Comparison of ENCODE assay signal across 14 cellular contexts in the genomic region with DNA sequence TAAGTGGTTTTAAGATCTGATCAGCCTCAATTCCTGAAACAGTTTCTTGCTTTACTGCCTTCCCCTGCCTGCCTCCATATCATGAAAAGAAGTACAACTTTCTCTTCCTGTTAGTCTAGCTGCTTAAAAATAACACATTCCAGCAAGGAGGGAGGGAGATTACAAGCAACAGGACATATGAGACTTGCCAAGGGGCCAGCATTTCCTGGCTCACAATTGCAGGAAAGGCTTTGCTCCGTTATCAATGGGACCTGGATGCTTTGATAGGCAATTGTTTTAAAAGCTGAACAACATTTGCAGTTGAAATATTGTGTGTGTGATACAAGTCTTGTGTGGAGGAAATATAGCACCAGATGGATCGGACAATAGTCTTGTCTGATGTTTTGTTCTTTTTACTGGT.
DNase-seq lines count a peak whose midpoint lies in the region; ATAC-seq, FAIRE-seq and TF ChIP-seq lines count a peak whose summit lies in the region.
"Had no signal": no experiment of that assay in that cellular context is flagged by ENCODE, and none has a peak within 500 bp of the region (broad histone marks: within the 10 kb centered on the region; RNA-seq: fewer than 3 reads in every experiment).

No MANE protein-coding gene starts in this region.

- H3K23ac ChIP-seq in H1 (ENCODE audit: insufficient read length) (no peak overlapping the region), mesenchymal stem cell (ENCODE audit: low read length in 2 of 2) (no peak overlapping the region)

- TF ChIP-seq EP300 in SK-N-SH (IDR thresholded peaks at IDR 0.05; ENCODE audit: borderline replicate concordance in 1 of 2, low read depth in 1 of 2, low read length in 1 of 2): no peak
- no peak for TF ChIP-seq EP300 in H1 (IDR thresholded peaks at IDR 0.05; ENCODE audit: borderline replicate concordance in 1 of 2, low read depth in 2 of 2, low read length in 2 of 2)

- H4K5ac ChIP-seq in H1 (ENCODE audit: insufficient read length, low read depth, low read length): peak overlapping the region; percentile 2

- no peak overlapping the region; a peak in 1 of 4 replicates for H3K27ac ChIP-seq in SK-N-SH (ENCODE audit: low read depth in 2 of 2, low read length in 1 of 2)
- H3K27ac ChIP-seq in H1 (ENCODE audit: low read depth, low read length): no peak overlapping the region
- peak overlapping the region; percentile 38 for H3K27ac ChIP-seq in mesenchymal stem cell (ENCODE audit: low read length, poor library complexity, severe bottlenecking)
- peak overlapping the region in 7 of 8 donors; percentile 37 to 68 (median 62) for H3K27ac ChIP-seq in spleen
- H3K27ac ChIP-seq in WERI-Rb-1: no peak overlapping the region
- H3K27ac ChIP-seq: 22Rv1, testis had no signal

- H4K20me1 ChIP-seq in SK-N-SH (ENCODE audit: insufficient read depth): no peaks in the 10 kb centered on the region
- no peaks in the 10 kb centered on the region for H4K20me1 ChIP-seq in H1 (replicated peaks in 1 of 2; ENCODE audit: control insufficient read depth in 1 of 2, insufficient read depth in 2 of 2, low read length in 2 of 2)

- no peak for FAIRE-seq in H1 (lab: Jason Lieb, UNC)

- WGBS in SK-N-SH (ENCODE audit: low lambda C conversion rate): 84% methylated on average over 2 of the region's 2 CpGs
- 92% methylated on average over 2 of the region's 2 CpGs; no CpG with 5 or more reads in 1 of the 2 experiments for WGBS in H1 (ENCODE audit: extremely low coverage in 1 of 2, insufficient coverage in 1 of 2, insufficient read length in 1 of 2, insufficient replicate concordance in 2 of 2, low coverage in 1 of 2, low lambda C conversion rate in 2 of 2, missing lambda C conversion rate in 1 of 2), 2 experiments
- WGBS in mesenchymal stem cell: 59% methylated on average over 2 of the region's 2 CpGs
- 25 to 34% (median 28%) methylated on average over 2 of the region's 2 CpGs for WGBS in spleen, 5 donors

- H3K4me2 ChIP-seq in SK-N-SH (no peak overlapping the region), H1 (ENCODE audit: insufficient read depth in 1 of 2, low read depth in 2 of 2, low read length in 2 of 2) (no peak overlapping the region), mesenchymal stem cell (ENCODE audit: low read length, poor library complexity, severe bottlenecking) (no peak overlapping the region)

- TF ChIP-seq CTCF in SK-N-SH (IDR thresholded peaks at IDR 0.05) (no peak), H1 (IDR thresholded peaks at IDR 0.05; ENCODE audit: control extremely low read depth in 1 of 3, insufficient read depth in 1 of 3, low read depth in 1 of 3, low read length in 3 of 3) (no peak), spleen (IDR thresholded peaks at IDR 0.05 in 8 of 11, conservative IDR thresholded peaks at IDR 0.05 in 3 of 11) (no peak), WERI-Rb-1 (IDR thresholded peaks at IDR 0.05; ENCODE audit: low read depth, low read length) (no peak)

- H3K27me3 Mint-ChIP-seq in activated T-cell treated with anti-CD3 and anti-CD28 coated beads, Interleukin-2, amount 50 U/mL, for 4 hours (ENCODE audit: low read depth): no peaks in the 10 kb centered on the region
- H3K27me3 Mint-ChIP-seq: activated T-helper 17 cell treated with anti-CD3 and anti-CD28 coated beads, Interleukin-2, amount 50 U/mL, for 72 hours; CD8-positive, alpha-beta memory T cell; T-cell had no signal

- no peaks in the 10 kb centered on the region for H3K27me3 ChIP-seq in SK-N-SH (ENCODE audit: insufficient read depth)
- no peaks in the 10 kb centered on the region for H3K27me3 ChIP-seq in H1 (replicated peaks in 1 of 4; ENCODE audit: control insufficient read depth in 3 of 4, extremely low read depth in 1 of 4, insufficient read depth in 3 of 4, low read length in 3 of 4)
- no peaks in the 10 kb centered on the region for H3K27me3 ChIP-seq in mesenchymal stem cell (ENCODE audit: control insufficient read depth in 1 of 2, insufficient read depth in 1 of 2, low read length in 2 of 2)
- H3K27me3 ChIP-seq in spleen (replicated peaks in 1 of 7): no peaks in the 10 kb centered on the region
- H3K27me3 ChIP-seq in WERI-Rb-1 (ENCODE audit: insufficient read depth, low read depth, severe bottlenecking): no peaks in the 10 kb centered on the region
- H3K27me3 ChIP-seq: testis had no signal

- H3K79me2 ChIP-seq in SK-N-SH (ENCODE audit: insufficient read depth): no peaks in the 10 kb centered on the region
- no peaks in the 10 kb centered on the region for H3K79me2 ChIP-seq in H1 (ENCODE audit: control insufficient read depth in 1 of 2, insufficient read depth in 2 of 2, low read length in 2 of 2)

- peak overlapping the region; percentile 60 for H2AFZ ChIP-seq in SK-N-SH (ENCODE audit: low read depth)
- peak overlapping the region; percentile 98 for H2AFZ ChIP-seq in H1 (ENCODE audit: low read length)
- H2AFZ ChIP-seq in mesenchymal stem cell (ENCODE audit: low read depth, low read length): no peak overlapping the region

- no peak for ATAC-seq in SK-N-SH treated with all-trans-retinoic acid at 6 μM for 48 hours
- ATAC-seq in HG02885 (IDR thresholded peaks at IDR 0.05; ENCODE audit: poor library complexity, unreplicated experiment): no peak
- no peak for ATAC-seq in activated T-cell treated with anti-CD3 and anti-CD28 coated beads, Interleukin-2, amount 50 U/mL, for 4 hours
- ATAC-seq: activated T-helper 17 cell treated with anti-CD3 and anti-CD28 coated beads, Interleukin-2, amount 50 U/mL, for 72 hours; T-cell had no signal

- CTCF ChIA-PET in SK-N-SH (lab: Yijun Ruan, JAX) (interaction anchor here (2.0 kb wide), 1 partner anchor 11 kb away, joined by 4 read pairs; no protein-coding TSS in a partner anchor), H1 (lab: Charles Lee; ENCODE audit: partially characterized antibody) (interaction anchor here (0.6 to 1.4 kb wide), 3 partner anchors 10 to 226 kb away, joined by 3 read pairs; no protein-coding TSS in a partner anchor)

- H3K18ac ChIP-seq in H1 (ENCODE audit: extremely low read depth, low read length): no peak overlapping the region
- no peak overlapping the region for H3K18ac ChIP-seq in mesenchymal stem cell (ENCODE audit: low read depth in 1 of 2, low read length in 2 of 2)

- H2BK5ac ChIP-seq in H1 (ENCODE audit: low read depth, low read length) (no peak overlapping the region), mesenchymal stem cell (ENCODE audit: low read depth, low read length, poor library complexity, severe bottlenecking) (no peak overlapping the region)

- H3K4me1 ChIP-seq in SK-N-SH (ENCODE audit: control insufficient read depth in 1 of 2, insufficient read depth in 2 of 2, low read depth in 1 of 2, low read length in 1 of 2) (peaks cover 2 to 21% of the 10 kb centered on the region in 2 experiments; a peak in 3 of 4 replicates), H1 (replicated peaks in 1 of 4; ENCODE audit: control insufficient read depth in 3 of 4, insufficient read depth in 4 of 4, low read length in 3 of 4) (peaks cover 0 to 3% (median 1%) of the 10 kb centered on the region in 4 experiments; a peak in 2 of 7 replicates), mesenchymal stem cell (ENCODE audit: control insufficient read depth, insufficient read depth, low read depth, low read length) (peaks cover 2% of the 10 kb centered on the region), spleen (peaks cover 0 to 5% (median 0%) of the 10 kb centered on the region in 6 donors)

- H3K9me2 ChIP-seq in SK-N-SH: no peaks in the 10 kb centered on the region

- no peak overlapping the region for H3K56ac ChIP-seq in H1 (replicated peaks; ENCODE audit: insufficient read length, low read depth, low read length)

- H3K9ac ChIP-seq in SK-N-SH: no peak overlapping the region
- no peak overlapping the region for H3K9ac ChIP-seq in H1 (replicated peaks in 1 of 4; ENCODE audit: extremely low read depth in 1 of 4, low read depth in 3 of 4, low read length in 3 of 4)
- no peak overlapping the region for H3K9ac ChIP-seq in mesenchymal stem cell (ENCODE audit: low read length)

- no peak overlapping the region for H4K8ac ChIP-seq in H1 (ENCODE audit: extremely low read depth, insufficient read depth, low read length)
- no peak overlapping the region for H4K8ac ChIP-seq in mesenchymal stem cell (ENCODE audit: low read length)

- peaks cover 11% of the 10 kb centered on the region for H3F3A ChIP-seq in SK-N-SH (replicated peaks; ENCODE audit: insufficient read depth)

- H3K79me1 ChIP-seq in H1 (ENCODE audit: low read depth, low read length) (no peaks in the 10 kb centered on the region), mesenchymal stem cell (replicated peaks; ENCODE audit: low read length, poor library complexity, severe bottlenecking) (no peaks in the 10 kb centered on the region)

- peaks cover 14% of the 10 kb centered on the region for H3K9me3 Mint-ChIP-seq in activated T-cell treated with anti-CD3 and anti-CD28 coated beads, Interleukin-2, amount 50 U/mL, for 4 hours

- H3K14ac ChIP-seq in H1 (ENCODE audit: insufficient read length): no peak overlapping the region
- H3K14ac ChIP-seq in mesenchymal stem cell (ENCODE audit: low read length in 2 of 2): no peak overlapping the region

- intact Hi-C loops in spleen (cut with DNase I; ENCODE audit: low total_unique reads): no loop called here

- H2BK15ac ChIP-seq in H1 (ENCODE audit: low read length) (no peak overlapping the region), mesenchymal stem cell (ENCODE audit: low read depth, poor library complexity, severe bottlenecking) (no peak overlapping the region)

- H2BK20ac ChIP-seq in H1 (ENCODE audit: low read length): no peak overlapping the region

- DNase-seq in SK-N-SH (no peak), H1 (ENCODE audit: low read depth in 1 of 2, low spot score in 2 of 2) (no peak), mesenchymal stem cell (peak; percentile 16), spleen (no peak), WERI-Rb-1 (no peak)
- no peak for DNase-seq in activated T-cell treated with anti-CD3 and anti-CD28 coated beads, Interleukin-2, amount 50 U/mL, for 4 hours
- DNase-seq: CD8-positive, alpha-beta memory T cell; stimulated activated CD4-positive, alpha-beta T cell treated with anti-CD3 and anti-CD28 coated beads, Interleukin-12 subunit alpha, Interleukin-12 subunit beta, amount 100 ng/mL, for 4 hours; T-cell; testis had no signal

- no peaks in the 10 kb centered on the region for H3K36me3 ChIP-seq in SK-N-SH (replicated peaks in 1 of 2; ENCODE audit: control insufficient read depth in 1 of 2, insufficient read depth in 2 of 2, low read length in 1 of 2)
- peaks cover 0 to 1% (median 0%) of the 10 kb centered on the region in 4 experiments; a peak in 1 of 8 replicates for H3K36me3 ChIP-seq in H1 (ENCODE audit: control insufficient read depth in 2 of 4, insufficient read depth in 4 of 4, low read length in 3 of 4)
- no peaks in the 10 kb centered on the region for H3K36me3 ChIP-seq in mesenchymal stem cell (ENCODE audit: control insufficient read depth in 1 of 2, insufficient read depth in 2 of 2, low read depth in 1 of 2, low read length in 2 of 2)
- H3K36me3 ChIP-seq in spleen: no peaks in the 10 kb centered on the region
- H3K36me3 ChIP-seq in WERI-Rb-1: no peaks in the 10 kb centered on the region

- no peaks in the 10 kb centered on the region for H3K9me3 ChIP-seq in SK-N-SH
- peaks cover 3 to 8% of the 10 kb centered on the region in 2 experiments; a peak in 3 of 4 replicates for H3K9me3 ChIP-seq in H1 (ENCODE audit: insufficient read depth in 2 of 2, low read depth in 1 of 2, low read length in 1 of 2)
- H3K9me3 ChIP-seq in mesenchymal stem cell (ENCODE audit: control insufficient read depth, low read length): no peaks in the 10 kb centered on the region
- peaks cover 0 to 22% (median 13%) of the 10 kb centered on the region in 8 donors for H3K9me3 ChIP-seq in spleen
- H3K9me3 ChIP-seq in WERI-Rb-1 (ENCODE audit: severe bottlenecking): peaks cover 4% of the 10 kb centered on the region
- H3K9me3 ChIP-seq: testis had no signal

- no peak overlapping the region for H2BK120ac ChIP-seq in H1 (replicated peaks; ENCODE audit: low read depth, low read length)
- H2BK120ac ChIP-seq in mesenchymal stem cell (ENCODE audit: low read depth, low read length): no peak overlapping the region

- H3K23me2 ChIP-seq in H1 (ENCODE audit: low read depth, low read length): no peaks in the 10 kb centered on the region

- no peaks in the 10 kb centered on the region for H3K4me1 Mint-ChIP-seq in activated T-cell treated with anti-CD3 and anti-CD28 coated beads, Interleukin-2, amount 50 U/mL, for 4 hours (ENCODE audit: low read depth)
- H3K4me1 Mint-ChIP-seq: activated T-helper 17 cell treated with anti-CD3 and anti-CD28 coated beads, Interleukin-2, amount 50 U/mL, for 72 hours; CD8-positive, alpha-beta memory T cell; T-cell had no signal

- H3K4me3 Mint-ChIP-seq in activated T-cell treated with anti-CD3 and anti-CD28 coated beads, Interleukin-2, amount 50 U/mL, for 4 hours: no peak overlapping the region
- H3K4me3 Mint-ChIP-seq: activated T-helper 17 cell treated with anti-CD3 and anti-CD28 coated beads, Interleukin-2, amount 50 U/mL, for 72 hours; CD8-positive, alpha-beta memory T cell; T-cell had no signal

- POLR2A ChIA-PET in SK-N-SH (lab: Yijun Ruan, JAX): no interaction called here
- POLR2A ChIA-PET in H1 (lab: Charles Lee; ENCODE audit: partially characterized antibody): no interaction called here

- H2AK5ac ChIP-seq in H1 (ENCODE audit: low read depth, low read length) (no peak overlapping the region), mesenchymal stem cell (ENCODE audit: low read length, severe bottlenecking) (no peak overlapping the region)

- H2BK12ac ChIP-seq in H1 (ENCODE audit: low read depth, low read length) (no peak overlapping the region), mesenchymal stem cell (ENCODE audit: low read length in 2 of 2) (no peak overlapping the region)

- TF ChIP-seq RAD21 in SK-N-SH (IDR thresholded peaks at IDR 0.05; ENCODE audit: low read length) (no peak), H1 (IDR thresholded peaks at IDR 0.05 in 1 of 2, conservative IDR thresholded peaks at IDR 0.05 in 1 of 2; ENCODE audit: low read depth in 2 of 2, low read length in 2 of 2) (no peak)

- no peaks in the 10 kb centered on the region for H3K36me3 Mint-ChIP-seq in activated T-cell treated with anti-CD3 and anti-CD28 coated beads, Interleukin-2, amount 50 U/mL, for 4 hours (ENCODE audit: insufficient read depth)
- H3K36me3 Mint-ChIP-seq: CD8-positive, alpha-beta memory T cell; T-cell had no signal

- H3K4ac ChIP-seq in H1 (replicated peaks; ENCODE audit: insufficient read length, low read depth, low read length) (no peak overlapping the region), mesenchymal stem cell (ENCODE audit: low read depth in 1 of 2, low read length in 2 of 2) (peak overlapping the region in 1 of 2 experiments; percentile 49)

- H3K4me3 ChIP-seq in SK-N-SH (ENCODE audit: low read depth in 2 of 2, low read length in 1 of 2) (no peak overlapping the region), H1 (ENCODE audit: extremely low read depth in 1 of 4, insufficient read depth in 2 of 4, low read depth in 3 of 4, low read length in 4 of 4) (no peak overlapping the region), mesenchymal stem cell (ENCODE audit: insufficient read depth in 1 of 2, low read depth in 1 of 2, low read length in 2 of 2) (no peak overlapping the region), spleen (no peak overlapping the region), WERI-Rb-1 (ENCODE audit: low read depth, low read length) (no peak overlapping the region)
- H3K4me3 ChIP-seq: testis had no signal

- TF ChIP-seq POLR2A in H1 (IDR thresholded peaks at IDR 0.05; ENCODE audit: control extremely low read depth in 1 of 2, low read depth in 2 of 2, low read length in 2 of 2) (no peak), spleen (IDR thresholded peaks at IDR 0.05) (no peak)

- H4K91ac ChIP-seq in H1 (replicated peaks; ENCODE audit: insufficient read length, low read length) (no peak overlapping the region), mesenchymal stem cell (ENCODE audit: low read length) (no peak overlapping the region)

Comparison
In these comparisons a context has a peak if more than half of its experiments do, and no peak if none do; other contexts are left out.
1. H3K27ac ChIP-seq: peak in mesenchymal stem cell (single experiment) and spleen (7 of 8); none in SK-N-SH (0 of 2), H1 (single experiment) and WERI-Rb-1 (single experiment).